Comparison of ENCODE assay signal across 9 cellular contexts in the genomic region with DNA sequence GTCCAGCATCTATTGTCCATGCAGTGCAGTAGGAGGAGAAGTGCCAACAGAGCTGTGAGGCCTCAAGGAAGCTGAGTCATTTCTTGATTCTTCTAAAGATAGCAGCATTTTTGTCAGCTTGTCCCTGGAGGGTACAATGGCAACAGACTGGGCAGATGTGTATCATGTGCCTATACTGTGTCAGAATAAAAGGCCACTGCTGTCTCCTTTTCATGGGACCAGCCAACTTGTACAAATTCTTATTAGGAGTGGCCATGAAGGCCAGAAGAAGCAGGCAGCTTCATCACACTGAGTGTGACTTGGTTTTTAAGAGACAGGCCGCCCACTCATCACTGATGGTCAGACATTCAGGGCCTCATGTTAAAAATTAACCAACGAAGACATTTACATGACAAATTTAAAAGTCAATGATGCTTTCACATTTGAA.
DNase-seq lines count a peak whose midpoint lies in the region; ATAC-seq, FAIRE-seq and TF ChIP-seq lines count a peak whose summit lies in the region.
"Had no signal": no experiment of that assay in that cellular context is flagged by ENCODE, and none has a peak within 500 bp of the region (broad histone marks: within the 10 kb centered on the region; RNA-seq: fewer than 3 reads in every experiment).

No MANE protein-coding gene starts in this region.

- H3K79me2 ChIP-seq in OCI-LY3 (ENCODE audit: low read length) = no peaks in the 10 kb centered on the region

- H3K4me1 Mint-ChIP-seq in stimulated activated naive CD8-positive, alpha-beta T cell treated with anti-CD3 and anti-CD28 coated beads, Interleukin-15, amount 100 ng/mL, for 72 hours = no peaks in the 10 kb centered on the region
- no peaks in the 10 kb centered on the region for H3K4me1 Mint-ChIP-seq in activated naive CD4-positive, alpha-beta T cell treated with anti-CD3 and anti-CD28 coated beads for 36 hours (ENCODE audit: low read depth)

- no peak for FAIRE-seq in kidney (lab: Jason Lieb, UNC)

- peak overlapping the region; percentile 84; the same call in 1 of the 2 replicates for H2AFZ ChIP-seq in OCI-LY3 (ENCODE audit: low read depth, low read length)

- H3K36me3 ChIP-seq in OCI-LY3 (replicated peaks; ENCODE audit: low read depth, low read length) (no peaks in the 10 kb centered on the region), kidney (ENCODE audit: control insufficient read depth in 1 of 2, insufficient read depth in 2 of 2, low read length in 2 of 2) (no peaks in the 10 kb centered on the region)

- H3K27ac ChIP-seq in OCI-LY3 (ENCODE audit: low read length) (peak overlapping the region; percentile 93), kidney (ENCODE audit: low read depth in 2 of 2, low read length in 2 of 2) (no peak overlapping the region)

- CTCF ChIA-PET in activated naive CD4-positive, alpha-beta T cell treated with anti-CD3 and anti-CD28 coated beads for 36 hours (lab: Charles Lee) = no interaction called here

- no peaks in the 10 kb centered on the region for H3K9me3 ChIP-seq in OCI-LY3 (ENCODE audit: insufficient read depth, low read length)
- H3K9me3 ChIP-seq in kidney (ENCODE audit: control insufficient read depth in 1 of 2, low read length in 2 of 2) = no peaks in the 10 kb centered on the region

- H3K4me3 ChIP-seq in OCI-LY3 (ENCODE audit: low read length) (peak overlapping the region; percentile 48), kidney (ENCODE audit: low read length in 2 of 2) (no peak overlapping the region)

- intact Hi-C loops in kidney (cut with DNase I) = no loop called here
- intact Hi-C loops in activated naive CD4-positive, alpha-beta T cell treated with anti-CD3 and anti-CD28 coated beads for 36 hours (cut with micrococcal nuclease) = no loop called here

- no peak overlapping the region for H3K27ac Mint-ChIP-seq in stimulated activated naive CD8-positive, alpha-beta T cell treated with anti-CD3 and anti-CD28 coated beads, Interleukin-15, amount 100 ng/mL, for 72 hours
- no peak overlapping the region for H3K27ac Mint-ChIP-seq in activated naive CD4-positive, alpha-beta T cell treated with anti-CD3 and anti-CD28 coated beads for 36 hours

- no peaks in the 10 kb centered on the region for H4K20me1 ChIP-seq in OCI-LY3 (ENCODE audit: insufficient read depth, low read length)

- no peak overlapping the region for H3K4me3 Mint-ChIP-seq in stimulated activated naive CD8-positive, alpha-beta T cell treated with anti-CD3 and anti-CD28 coated beads, Interleukin-15, amount 100 ng/mL, for 72 hours
- H3K4me3 Mint-ChIP-seq in activated naive CD4-positive, alpha-beta T cell treated with anti-CD3 and anti-CD28 coated beads for 36 hours = no peak overlapping the region

- H3K4me2 ChIP-seq in OCI-LY3 (ENCODE audit: low read length) = peak overlapping the region; percentile 74

- TF ChIP-seq CTCF in OCI-LY3 (IDR thresholded peaks at IDR 0.05; ENCODE audit: low read depth, low read length) (no peak), kidney (IDR thresholded peaks at IDR 0.05; ENCODE audit: borderline replicate concordance, extremely low read depth, insufficient read depth) (no peak)

- H3K36me3 Mint-ChIP-seq in activated naive CD4-positive, alpha-beta T cell treated with anti-CD3 and anti-CD28 coated beads for 36 hours (ENCODE audit: low read depth) = no peaks in the 10 kb centered on the region

- H3K27me3 Mint-ChIP-seq in stimulated activated naive CD8-positive, alpha-beta T cell treated with anti-CD3 and anti-CD28 coated beads, Interleukin-15, amount 100 ng/mL, for 72 hours = no peaks in the 10 kb centered on the region
- peaks cover 2% of the 10 kb centered on the region for H3K27me3 Mint-ChIP-seq in activated naive CD4-positive, alpha-beta T cell treated with anti-CD3 and anti-CD28 coated beads for 36 hours (ENCODE audit: low read depth)

- peaks cover 57% of the 10 kb centered on the region for H3K4me1 ChIP-seq in OCI-LY3 (ENCODE audit: low read length)
- H3K4me1 ChIP-seq in kidney (ENCODE audit: control insufficient read depth in 1 of 2, insufficient read depth in 1 of 2, low read depth in 1 of 2, low read length in 2 of 2) = no peaks in the 10 kb centered on the region

- no peaks in the 10 kb centered on the region for H3K27me3 ChIP-seq in OCI-LY3 (ENCODE audit: low read depth, low read length)

- H3K9ac ChIP-seq in OCI-LY3 (ENCODE audit: low read length) = peak overlapping the region; percentile 46; the same call in 1 of the 2 replicates
- H3K9ac ChIP-seq in kidney (ENCODE audit: low read length in 2 of 2) = no peak overlapping the region

- ATAC-seq in stimulated activated naive CD8-positive, alpha-beta T cell treated with anti-CD3 and anti-CD28 coated beads, Interleukin-15, amount 100 ng/mL, for 72 hours = peak; percentile 39
- ATAC-seq in stimulated activated naive CD8-positive, alpha-beta T cell treated with anti-CD3 and anti-CD28 coated beads, Interleukin-15, Interleukin-2, amounts not matched to agents 100 U/mL and 50 U/mL, for 24 hours = no peak
- peak; percentile 69 for ATAC-seq in HG02884 (IDR thresholded peaks at IDR 0.05; ENCODE audit: unreplicated experiment)

- no peak for DNase-seq in stimulated activated naive CD8-positive, alpha-beta T cell treated with anti-CD3 and anti-CD28 coated beads, Interleukin-15, amount 100 ng/mL, for 72 hours
- no peak for DNase-seq in stimulated activated naive CD8-positive, alpha-beta T cell treated with anti-CD3 and anti-CD28 coated beads, Interleukin-15, Interleukin-2, amounts not matched to agents 100 U/mL and 50 U/mL, for 24 hours
- DNase-seq in kidney (no peak), dedifferentiated amniotic fluid mesenchymal stem cell (ENCODE audit: extremely low spot score) (no peak), NCI-H2029 (lab: John Stamatoyannopoulos, UW) (no peak)
- no peak for DNase-seq in activated naive CD4-positive, alpha-beta T cell treated with anti-CD3 and anti-CD28 coated beads for 36 hours
- DNase-seq: NCI-H1436 had no signal

- no peaks in the 10 kb centered on the region for H3K9me3 Mint-ChIP-seq in stimulated activated naive CD8-positive, alpha-beta T cell treated with anti-CD3 and anti-CD28 coated beads, Interleukin-15, amount 100 ng/mL, for 72 hours
- no peaks in the 10 kb centered on the region for H3K9me3 Mint-ChIP-seq in activated naive CD4-positive, alpha-beta T cell treated with anti-CD3 and anti-CD28 coated beads for 36 hours
